ENCODE assay signal across 25 cellular contexts in the genomic region with DNA sequence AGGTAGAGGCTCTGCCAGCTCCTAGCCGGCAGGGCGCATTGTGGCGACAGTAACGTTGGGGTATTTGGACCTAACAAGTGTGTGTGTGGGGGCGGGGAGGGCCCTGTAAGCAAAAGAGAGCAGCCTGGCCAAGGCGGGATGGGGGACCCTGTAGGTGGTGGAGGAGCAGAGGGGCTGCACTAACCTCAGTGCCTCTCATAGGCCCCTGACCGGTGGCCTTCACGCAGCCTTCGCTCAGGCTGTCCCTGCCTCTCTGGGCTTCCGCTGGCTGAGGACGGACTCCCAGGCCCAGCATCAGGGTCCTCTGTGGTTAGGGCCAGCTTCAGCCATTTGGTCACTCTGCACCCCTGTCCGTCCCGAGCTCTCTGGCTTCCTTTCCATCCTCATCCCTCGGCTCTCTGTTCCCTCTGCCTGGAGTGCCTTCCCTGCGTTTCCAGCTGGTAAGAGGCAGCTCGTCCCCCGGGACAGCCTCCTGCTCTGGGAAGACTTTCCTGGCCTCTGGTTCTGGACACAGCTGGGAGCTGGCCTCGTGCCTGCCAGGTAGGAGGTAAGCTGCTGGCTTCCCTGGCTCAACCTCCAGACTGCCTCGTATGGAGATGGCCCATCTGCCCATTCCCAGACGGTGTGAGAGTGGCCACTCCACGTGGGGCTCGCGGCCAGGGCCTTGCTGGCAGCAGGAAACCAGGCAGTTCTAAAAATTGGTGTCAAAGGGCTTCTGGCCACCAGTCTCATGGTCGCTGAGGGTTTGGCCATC.
"Had no signal": no experiment of that assay in that cellular context is flagged by ENCODE, and none has a peak within 500 bp of the region (broad histone marks: within the 10 kb centered on the region; RNA-seq: fewer than 3 reads in every experiment).

No MANE protein-coding gene starts in this region.

- DNase-seq: activated CD4-positive, alpha-beta T cell treated with anti-CD3 and anti-CD28 coated beads for 36 hours; activated CD4-positive, alpha-beta T cell treated with anti-CD3 and anti-CD28 coated beads, Interleukin-2, amount 50 U/mL, for 4 hours; activated CD8-positive, alpha-beta memory T cell treated with anti-CD3 and anti-CD28 coated beads, Interleukin-2, amount 50 U/mL, for 48 hours; activated CD8-positive, alpha-beta T cell treated with anti-CD3 and anti-CD28 coated beads, Interleukin-2, amount 10 ng/mL, durations not matched to agents 7 days and 5 days; activated effector memory CD4-positive, alpha-beta T cell treated with Interleukin-2 at 50 U/mL for 16 hours; activated naive CD4-positive, alpha-beta T cell; activated T-cell treated with anti-CD3 and anti-CD28 coated beads, Interleukin-2, amount 50 U/mL, for 1 hour; aorta; caudate nucleus; MG63; MV-4-11; NCI-H1092 treated with DMSO at 0.1 percent for 48 hours; NCI-H1417 treated with DMSO at 0.1 percent for 48 hours; NCI-H1694; NCI-H2029; NCI-H2107; NCI-H2171 treated with DMSO at 0.1 percent for 48 hours; NCI-H226; NCI-H510A; NCI-H526 treated with DMSO at 0.1 percent for 48 hours; PC-3; T-cell; WERI-Rb-1 had no signal

- H3K4me3 ChIP-seq: breast epithelium, MG63, SK-N-MC had no signal

- ATAC-seq: activated CD4-positive, alpha-beta T cell treated with anti-CD3 and anti-CD28 coated beads for 36 hours; activated CD8-positive, alpha-beta T cell treated with anti-CD3 and anti-CD28 coated beads, Interleukin-2, amount 10 ng/mL, durations not matched to agents 7 days and 5 days; PC-3; T-cell had no signal

- H3K27me3 ChIP-seq: MG63 had no signal

- H3K27ac ChIP-seq: breast epithelium, SK-N-MC, WERI-Rb-1 had no signal

- H3K36me3 ChIP-seq: breast epithelium, WERI-Rb-1 had no signal

- H3K4me1 ChIP-seq: breast epithelium had no signal
